Comparison of ENCODE assay signal across 2 cellular contexts in the genomic region with DNA sequence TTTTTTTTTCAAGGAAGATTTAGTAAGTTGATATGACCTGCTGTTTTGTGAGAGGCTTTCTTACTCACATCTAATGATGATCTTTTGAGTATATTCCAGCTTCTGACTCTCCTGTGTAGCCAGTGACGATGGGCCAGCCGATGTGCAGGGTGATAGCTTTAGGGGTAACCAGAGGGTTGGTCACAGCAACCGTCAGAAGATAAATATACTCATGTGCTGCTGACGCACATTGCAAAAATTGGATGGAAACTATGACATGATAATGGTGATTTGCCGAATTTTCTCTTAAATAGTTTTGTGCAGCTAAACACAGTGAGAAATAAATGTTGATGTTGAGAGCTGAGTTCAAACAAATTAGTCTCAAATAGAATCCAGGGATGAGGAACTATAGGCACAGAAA.
TF ChIP-seq lines count a peak whose summit lies in the region.

No MANE protein-coding gene starts in this region.

TF ChIP-seq in IMR-90, 13 proteins besides CTCF, POLR2A, EP300 and RAD21:
- TF ChIP-seq RCOR1 (IDR thresholded peaks at IDR 0.05; ENCODE audit: insufficient replicate concordance, low read length): no peak
- TF ChIP-seq, protein P1, sequence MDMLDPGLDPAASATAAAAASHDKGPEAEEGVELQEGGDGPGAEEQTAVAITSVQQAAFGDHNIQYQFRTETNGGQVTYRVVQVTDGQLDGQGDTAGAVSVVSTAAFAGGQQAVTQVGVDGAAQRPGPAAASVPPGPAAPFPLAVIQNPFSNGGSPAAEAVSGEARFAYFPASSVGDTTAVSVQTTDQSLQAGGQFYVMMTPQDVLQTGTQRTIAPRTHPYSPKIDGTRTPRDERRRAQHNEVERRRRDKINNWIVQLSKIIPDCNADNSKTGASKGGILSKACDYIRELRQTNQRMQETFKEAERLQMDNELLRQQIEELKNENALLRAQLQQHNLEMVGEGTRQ (IDR thresholded peaks at IDR 0.05; ENCODE audit: low read depth, low read length): no peak
- TF ChIP-seq RFX5 (IDR thresholded peaks at IDR 0.05; ENCODE audit: low read depth, low read length): no peak
- TF ChIP-seq CHD1 (IDR thresholded peaks at IDR 0.05; ENCODE audit: low read depth, low read length): no peak
- TF ChIP-seq BHLHE40 (IDR thresholded peaks at IDR 0.05; ENCODE audit: low read depth, low read length): peak; percentile 95
- no peak for TF ChIP-seq NFE2L2 (IDR thresholded peaks at IDR 0.05; ENCODE audit: low read depth, low read length)
- TF ChIP-seq FOS (IDR thresholded peaks at IDR 0.05; ENCODE audit: low read depth, low read length): no peak
- TF ChIP-seq MAZ (IDR thresholded peaks at IDR 0.05; ENCODE audit: borderline replicate concordance, low read depth, low read length): no peak
TF ChIP-seq in IMR-90: peak in this region for 1.

TF ChIP-seq in SK-N-SH, 30 proteins besides CTCF, POLR2A, EP300 and RAD21:
- TF ChIP-seq GATA2 (CRISPR knock-in tag; IDR thresholded peaks at IDR 0.05) (no peak), EZH2phosphoT487 (IDR thresholded peaks at IDR 0.05; ENCODE audit: borderline replicate concordance, low read depth) (no peak), NRF1 (IDR thresholded peaks at IDR 0.05; ENCODE audit: low read depth, low read length) (no peak), JUND (IDR thresholded peaks at IDR 0.05) (no peak), FOXJ3 (CRISPR knock-in tag; IDR thresholded peaks at IDR 0.05) (no peak), SMC3 (IDR thresholded peaks at IDR 0.05; ENCODE audit: low read depth, low read length) (no peak), POLR2AphosphoS5 (IDR thresholded peaks at IDR 0.05; ENCODE audit: low read depth, low read length) (no peak), FOXM1 (IDR thresholded peaks at IDR 0.05; ENCODE audit: low read depth) (no peak), TEAD4 (IDR thresholded peaks at IDR 0.05; ENCODE audit: borderline replicate concordance, insufficient read depth) (no peak), FOSL2 (IDR thresholded peaks at IDR 0.05; ENCODE audit: borderline replicate concordance, low read depth) (no peak), MEF2A (IDR thresholded peaks at IDR 0.05; ENCODE audit: borderline replicate concordance, low read depth) (no peak), YY1 (IDR thresholded peaks at IDR 0.05; ENCODE audit: low read depth) (no peak), MXI1 (IDR thresholded peaks at IDR 0.05; ENCODE audit: low read depth, low read length) (no peak)
- TF ChIP-seq, protein P2, sequence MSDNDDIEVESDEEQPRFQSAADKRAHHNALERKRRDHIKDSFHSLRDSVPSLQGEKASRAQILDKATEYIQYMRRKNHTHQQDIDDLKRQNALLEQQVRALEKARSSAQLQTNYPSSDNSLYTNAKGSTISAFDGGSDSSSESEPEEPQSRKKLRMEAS (IDR thresholded peaks at IDR 0.05; ENCODE audit: low read depth): no peak
- TF ChIP-seq, protein P3, sequence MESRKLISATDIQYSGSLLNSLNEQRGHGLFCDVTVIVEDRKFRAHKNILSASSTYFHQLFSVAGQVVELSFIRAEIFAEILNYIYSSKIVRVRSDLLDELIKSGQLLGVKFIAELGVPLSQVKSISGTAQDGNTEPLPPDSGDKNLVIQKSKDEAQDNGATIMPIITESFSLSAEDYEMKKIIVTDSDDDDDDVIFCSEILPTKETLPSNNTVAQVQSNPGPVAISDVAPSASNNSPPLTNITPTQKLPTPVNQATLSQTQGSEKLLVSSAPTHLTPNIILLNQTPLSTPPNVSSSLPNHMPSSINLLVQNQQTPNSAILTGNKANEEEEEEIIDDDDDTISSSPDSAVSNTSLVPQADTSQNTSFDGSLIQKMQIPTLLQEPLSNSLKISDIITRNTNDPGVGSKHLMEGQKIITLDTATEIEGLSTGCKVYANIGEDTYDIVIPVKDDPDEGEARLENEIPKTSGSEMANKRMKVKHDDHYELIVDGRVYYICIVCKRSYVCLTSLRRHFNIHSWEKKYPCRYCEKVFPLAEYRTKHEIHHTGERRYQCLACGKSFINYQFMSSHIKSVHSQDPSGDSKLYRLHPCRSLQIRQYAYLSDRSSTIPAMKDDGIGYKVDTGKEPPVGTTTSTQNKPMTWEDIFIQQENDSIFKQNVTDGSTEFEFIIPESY (IDR thresholded peaks at IDR 0.05; ENCODE audit: borderline replicate concordance, low read depth): no peak
- TF ChIP-seq, protein P4, sequence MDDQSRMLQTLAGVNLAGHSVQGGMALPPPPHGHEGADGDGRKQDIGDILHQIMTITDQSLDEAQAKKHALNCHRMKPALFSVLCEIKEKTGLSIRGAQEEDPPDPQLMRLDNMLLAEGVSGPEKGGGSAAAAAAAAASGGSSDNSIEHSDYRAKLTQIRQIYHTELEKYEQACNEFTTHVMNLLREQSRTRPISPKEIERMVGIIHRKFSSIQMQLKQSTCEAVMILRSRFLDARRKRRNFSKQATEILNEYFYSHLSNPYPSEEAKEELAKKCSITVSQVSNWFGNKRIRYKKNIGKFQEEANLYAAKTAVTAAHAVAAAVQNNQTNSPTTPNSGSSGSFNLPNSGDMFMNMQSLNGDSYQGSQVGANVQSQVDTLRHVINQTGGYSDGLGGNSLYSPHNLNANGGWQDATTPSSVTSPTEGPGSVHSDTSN (IDR thresholded peaks at IDR 0.05): no peak
- TF ChIP-seq, protein P1 (IDR thresholded peaks at IDR 0.05; ENCODE audit: borderline replicate concordance, low read depth, low read length): no peak
